37 cellular contexts compared by ENCODE assay signal in genomic region chr7:41933427-41933826, GRCh38.
"Had no signal": no experiment of that assay in that cellular context is flagged by ENCODE, and none has a peak within 500 bp of the region (broad histone marks: within the 10 kb centered on the region; RNA-seq: fewer than 3 reads in every experiment).

No MANE protein-coding gene starts in this region.

- H3K9me3 ChIP-seq: ascending aorta had no signal

- H3K27me3 Mint-ChIP-seq: activated B cell treated with CpG ODN at 0.5 μM for 24 hours had no signal

- H3K4me3 ChIP-seq: ascending aorta, cardiac muscle cell had no signal

- FAIRE-seq: bronchial epithelial cell, TTC549 had no signal

- ATAC-seq: activated CD8-positive, alpha-beta memory T cell treated with anti-CD3 and anti-CD28 coated beads, Interleukin-2, amount 10 ng/mL, durations not matched to agents 7 days and 5 days; activated CD8-positive, alpha-beta T cell treated with anti-CD3 and anti-CD28 coated beads, Interleukin-2, amount 10 ng/mL, durations not matched to agents 7 days and 5 days; activated naive CD8-positive, alpha-beta T cell treated with anti-CD3 and anti-CD28 coated beads, Interleukin-2, amount 50 U/mL, for 24 hours had no signal

- H3K36me3 Mint-ChIP-seq: activated CD8-positive, alpha-beta memory T cell treated with anti-CD3 and anti-CD28 coated beads, Interleukin-2, amount 10 ng/mL, durations not matched to agents 7 days and 5 days; activated naive CD4-positive, alpha-beta T cell treated with anti-CD3 and anti-CD28 coated beads, Interleukin-2, amount 10 ng/mL, durations not matched to agents 7 days and 5 days; activated naive CD4-positive, alpha-beta T cell treated with anti-CD3 and anti-CD28 coated beads, Interleukin-2, amount 50 U/mL, for 24 hours; activated naive CD8-positive, alpha-beta T cell; activated naive CD8-positive, alpha-beta T cell treated with anti-CD3 and anti-CD28 coated beads, Interleukin-2, amount 10 ng/mL, durations not matched to agents 7 days and 5 days; brain had no signal

- H3K4me3 Mint-ChIP-seq: activated B cell treated with CpG ODN at 0.5 μM for 24 hours; activated CD4-positive, alpha-beta memory T cell treated with anti-CD3 and anti-CD28 coated beads, Interleukin-2, amount 10 ng/mL, durations not matched to agents 7 days and 5 days; activated CD4-positive, alpha-beta T cell treated with anti-CD3 and anti-CD28 coated beads, Interleukin-2, amount 10 ng/mL, durations not matched to agents 24 days and 14 days; activated CD8-positive, alpha-beta memory T cell treated with anti-CD3 and anti-CD28 coated beads, Interleukin-2, amount 10 ng/mL, durations not matched to agents 7 days and 5 days; activated CD8-positive, alpha-beta T cell treated with anti-CD3 and anti-CD28 coated beads, Interleukin-2, amount 10 ng/mL, durations not matched to agents 7 days and 5 days; activated naive CD4-positive, alpha-beta T cell treated with anti-CD3 and anti-CD28 coated beads, Interleukin-2, amount 10 ng/mL, durations not matched to agents 7 days and 5 days; activated naive CD4-positive, alpha-beta T cell treated with anti-CD3 and anti-CD28 coated beads, Interleukin-2, amount 50 U/mL, for 24 hours; activated naive CD8-positive, alpha-beta T cell; activated naive CD8-positive, alpha-beta T cell treated with anti-CD3 and anti-CD28 coated beads, Interleukin-2, amount 10 ng/mL, durations not matched to agents 7 days and 5 days; activated naive CD8-positive, alpha-beta T cell treated with anti-CD3 and anti-CD28 coated beads, Interleukin-2, amount 50 U/mL, for 24 hours; activated T-cell treated with anti-CD3 and anti-CD28 coated beads, Interleukin-2, amount 50 U/mL, for 24 hours; brain; central memory CD8-positive, alpha-beta T cell; T-helper 1 cell treated with Interleukin-12 subunit alpha and Interleukin-12 subunit beta and Interleukin-4 antibody, amounts not matched to agents 30 μg/mL and 1 μg/mL, for 36 hours; T-helper 2 cell treated with Interferon-gamma antibody and Interleukin-4, amounts not matched to agents 5 μg/mL and 100 μg/mL, for 36 hours had no signal

- H3K9me3 Mint-ChIP-seq: activated B cell treated with CpG ODN at 0.5 μM for 24 hours; activated CD4-positive, alpha-beta memory T cell treated with anti-CD3 and anti-CD28 coated beads, Interleukin-2, amount 10 ng/mL, durations not matched to agents 7 days and 5 days; activated CD4-positive, alpha-beta T cell treated with anti-CD3 and anti-CD28 coated beads, Interleukin-2, amount 10 ng/mL, durations not matched to agents 24 days and 14 days; activated naive CD4-positive, alpha-beta T cell treated with anti-CD3 and anti-CD28 coated beads, Interleukin-2, amount 10 ng/mL, durations not matched to agents 7 days and 5 days; activated naive CD4-positive, alpha-beta T cell treated with anti-CD3 and anti-CD28 coated beads, Interleukin-2, amount 50 U/mL, for 24 hours; activated naive CD8-positive, alpha-beta T cell treated with anti-CD3 and anti-CD28 coated beads, Interleukin-2, amount 10 ng/mL, durations not matched to agents 7 days and 5 days; activated naive CD8-positive, alpha-beta T cell treated with anti-CD3 and anti-CD28 coated beads, Interleukin-2, amount 50 U/mL, for 24 hours; activated T-cell treated with anti-CD3 and anti-CD28 coated beads, Interleukin-2, amount 50 U/mL, for 24 hours; activated T-helper 2 cell treated with anti-CD3 and anti-CD28 coated beads, Interferon-gamma antibody, Interleukin-2, Interleukin-4, amounts not matched to agents 10 μg/mL and 5 μg/mL and 100 μg/mL, durations not matched to agents 14 hours and 24 hours and 36 hours; brain; central memory CD8-positive, alpha-beta T cell; T-helper 2 cell treated with Interferon-gamma antibody and Interleukin-4, amounts not matched to agents 5 μg/mL and 100 μg/mL, for 36 hours had no signal

- H3K4me1 Mint-ChIP-seq: activated CD4-positive, alpha-beta memory T cell treated with anti-CD3 and anti-CD28 coated beads, Interleukin-2, amount 10 ng/mL, durations not matched to agents 7 days and 5 days; activated CD8-positive, alpha-beta memory T cell treated with anti-CD3 and anti-CD28 coated beads, Interleukin-2, amount 10 ng/mL, durations not matched to agents 7 days and 5 days; activated naive CD4-positive, alpha-beta T cell treated with anti-CD3 and anti-CD28 coated beads, Interleukin-2, amount 10 ng/mL, durations not matched to agents 7 days and 5 days; activated naive CD4-positive, alpha-beta T cell treated with anti-CD3 and anti-CD28 coated beads, Interleukin-2, amount 50 U/mL, for 24 hours; activated naive CD8-positive, alpha-beta T cell treated with anti-CD3 and anti-CD28 coated beads, Interleukin-2, amount 10 ng/mL, durations not matched to agents 7 days and 5 days; brain; central memory CD8-positive, alpha-beta T cell had no signal

- H3K27ac Mint-ChIP-seq: activated B cell treated with CpG ODN at 0.5 μM for 24 hours; activated CD4-positive, alpha-beta memory T cell treated with anti-CD3 and anti-CD28 coated beads, Interleukin-2, amount 10 ng/mL, durations not matched to agents 7 days and 5 days; activated CD4-positive, alpha-beta T cell treated with anti-CD3 and anti-CD28 coated beads, Interleukin-2, amount 10 ng/mL, durations not matched to agents 24 days and 14 days; activated CD8-positive, alpha-beta memory T cell treated with anti-CD3 and anti-CD28 coated beads, Interleukin-2, amount 10 ng/mL, durations not matched to agents 7 days and 5 days; activated CD8-positive, alpha-beta T cell treated with anti-CD3 and anti-CD28 coated beads, Interleukin-2, amount 10 ng/mL, durations not matched to agents 7 days and 5 days; activated naive CD4-positive, alpha-beta T cell treated with anti-CD3 and anti-CD28 coated beads, Interleukin-2, amount 10 ng/mL, durations not matched to agents 7 days and 5 days; activated naive CD4-positive, alpha-beta T cell treated with anti-CD3 and anti-CD28 coated beads, Interleukin-2, amount 50 U/mL, for 24 hours; activated naive CD8-positive, alpha-beta T cell; activated naive CD8-positive, alpha-beta T cell treated with anti-CD3 and anti-CD28 coated beads, Interleukin-2, amount 10 ng/mL, durations not matched to agents 7 days and 5 days; activated naive CD8-positive, alpha-beta T cell treated with anti-CD3 and anti-CD28 coated beads, Interleukin-2, amount 50 U/mL, for 24 hours; activated T-cell treated with anti-CD3 and anti-CD28 coated beads, Interleukin-2, amount 50 U/mL, for 24 hours; activated T-helper 2 cell treated with anti-CD3 and anti-CD28 coated beads, Interferon-gamma antibody, Interleukin-2, Interleukin-4, amounts not matched to agents 10 μg/mL and 5 μg/mL and 100 μg/mL, durations not matched to agents 14 hours and 24 hours and 36 hours; brain; T-helper 1 cell treated with Interleukin-12 subunit alpha and Interleukin-12 subunit beta and Interleukin-4 antibody, amounts not matched to agents 30 μg/mL and 1 μg/mL, for 36 hours; T-helper 2 cell treated with Interferon-gamma antibody and Interleukin-4, amounts not matched to agents 5 μg/mL and 100 μg/mL, for 36 hours had no signal

- DNase-seq: activated B cell treated with CpG ODN at 0.5 μM for 24 hours; activated CD4-positive, alpha-beta memory T cell treated with anti-CD3 and anti-CD28 coated beads, Interleukin-2, amount 10 ng/mL, durations not matched to agents 7 days and 5 days; activated CD4-positive, alpha-beta T cell treated with anti-CD3 and anti-CD28 coated beads for 4 hours; activated CD4-positive, alpha-beta T cell treated with anti-CD3 and anti-CD28 coated beads, Interleukin-2, amount 10 ng/mL, durations not matched to agents 24 days and 14 days; activated CD4-positive, alpha-beta T cell treated with anti-CD3 and anti-CD28 coated beads, Interleukin-2, amount 50 U/mL, for 1 hour; activated CD4-positive, alpha-beta T cell treated with anti-CD3 and anti-CD28 coated beads, Interleukin-2, amount 50 U/mL, for 48 hours; activated CD4-positive, CD25-positive, alpha-beta regulatory T cell treated with anti-CD3 and anti-CD28 coated beads, Interleukin-2, amount 50 U/mL, for 72 hours; activated CD8-positive, alpha-beta memory T cell treated with anti-CD3 and anti-CD28 coated beads for 24 hours; activated CD8-positive, alpha-beta memory T cell treated with anti-CD3 and anti-CD28 coated beads, Interleukin-2, amount 10 ng/mL, durations not matched to agents 7 days and 5 days; activated CD8-positive, alpha-beta memory T cell treated with anti-CD3 and anti-CD28 coated beads, Interleukin-2, amount 50 U/mL, for 48 hours; activated CD8-positive, alpha-beta T cell treated with anti-CD3 and anti-CD28 coated beads, Interleukin-2, amount 10 ng/mL, durations not matched to agents 7 days and 5 days; activated effector memory CD4-positive, alpha-beta T cell treated with Interleukin-2 at 50 U/mL for 16 hours; activated gamma-delta T cell; activated naive CD4-positive, alpha-beta T cell treated with anti-CD3 and anti-CD28 coated beads, Interleukin-2, amount 10 ng/mL, durations not matched to agents 7 days and 5 days; activated naive CD4-positive, alpha-beta T cell treated with Interleukin-2 at 50 U/mL for 16 hours; activated naive CD8-positive, alpha-beta T cell treated with anti-CD3 and anti-CD28 coated beads, Interleukin-2, amount 10 ng/mL, durations not matched to agents 7 days and 5 days; activated naive CD8-positive, alpha-beta T cell treated with anti-CD3 and anti-CD28 coated beads, Interleukin-2, amount 50 U/mL, for 24 hours; activated T-cell treated with anti-CD3 and anti-CD28 coated beads, Interleukin-2, amount 50 U/mL, for 24 hours; activated T-cell treated with anti-CD3 and anti-CD28 coated beads, Interleukin-2, amount 50 U/mL, for 48 hours; amygdala; anterior cingulate cortex; caudate nucleus; cerebellar nuclear complex; T-helper 2 cell; T-helper 9 cell had no signal

- H3K27me3 ChIP-seq: ascending aorta, cardiac muscle cell had no signal

- H3K27ac ChIP-seq: ascending aorta, cardiac muscle cell, VCaP had no signal

- H3K4me1 ChIP-seq: ascending aorta had no signal

- H3K36me3 ChIP-seq: ascending aorta, cardiac muscle cell had no signal
